In genomic region chr21:45447821-45448220, GRCh38 we compare ENCODE assay signal across 25 cellular contexts. TPM values are rescaled to one million over a fixed set of nuclear protein-coding genes. Genes with fewer than 3 reads are reported as not detected.
DNase-seq lines count a peak whose midpoint lies in the region; ATAC-seq and TF ChIP-seq lines count a peak whose summit lies in the region.
"Had no signal": no experiment of that assay in that cellular context is flagged by ENCODE, and none has a peak within 500 bp of the region (broad histone marks: within the 10 kb centered on the region; RNA-seq: fewer than 3 reads in every experiment).

No MANE protein-coding gene starts in this region.

- H3K9ac ChIP-seq in mammary epithelial cell (ENCODE audit: insufficient read depth, low read length): no peak overlapping the region

- dilution Hi-C loops in mammary epithelial cell (cut with HindIII; ENCODE audit: low sequenced_read_pairs): no loop called here

- H3K4me3 ChIP-seq in mammary epithelial cell (replicated peaks in 1 of 3; ENCODE audit: insufficient read depth in 1 of 3, low read depth in 2 of 3, low read length in 3 of 3): no peak overlapping the region
- H3K4me3 ChIP-seq: lung, pancreas, SJSA1, spleen, transverse colon had no signal

- no peaks in the 10 kb centered on the region for H3K27me3 ChIP-seq in mammary epithelial cell (ENCODE audit: insufficient read depth, low read length)
- H3K27me3 ChIP-seq: pancreas, SJSA1, transverse colon had no signal

- no peak for TF ChIP-seq EP300 in Ishikawa (IDR thresholded peaks at IDR 0.05; ENCODE audit: borderline replicate concordance)

- peak overlapping the region; percentile 9 for H3K4me2 ChIP-seq in mammary epithelial cell (ENCODE audit: insufficient read depth, low read depth, low read length)

- BruUV-seq in mammary epithelial cell (replicated peaks; lab: Mats Ljungman, UMichigan): no TSS peak

- no peaks in the 10 kb centered on the region for H3K36me3 ChIP-seq in mammary epithelial cell (ENCODE audit: insufficient read depth, low read length)
- H3K36me3 ChIP-seq: BE2C, pancreas, SJSA1, spleen, transverse colon had no signal

- in situ Hi-C loops in mammary epithelial cell (cut with MboI; ENCODE audit: low sequenced_read_pairs in 2 of 2): loop anchor here (10.0 kb wide), 2 partner anchors 153 to 303 kb away; no protein-coding TSS in a partner anchor

- no peak for TF ChIP-seq CTCF in mammary epithelial cell (conservative IDR thresholded peaks at IDR 0.05 in 1 of 2, IDR thresholded peaks at IDR 0.05 in 1 of 2; ENCODE audit: extremely low read depth in 1 of 2, insufficient read depth in 1 of 2, low read depth in 1 of 2, low read length in 2 of 2)

- no peak for ATAC-seq in HG03520 (IDR thresholded peaks at IDR 0.05; ENCODE audit: unreplicated experiment)
- ATAC-seq: pancreas, T-cell had no signal

- H3K4me1 ChIP-seq in mammary epithelial cell (ENCODE audit: insufficient read depth, low read length): peaks cover 30% of the 10 kb centered on the region
- H3K4me1 ChIP-seq: BE2C, pancreas, SJSA1, transverse colon had no signal

- intact Hi-C loops in mammary epithelial cell (cut with micrococcal nuclease): no loop called here

- no peak overlapping the region for H3K27ac ChIP-seq in mammary epithelial cell (ENCODE audit: insufficient read depth, low read depth, low read length)
- H3K27ac ChIP-seq: pancreas, SJSA1, spleen, transverse colon had no signal

- H4K20me1 ChIP-seq in mammary epithelial cell (ENCODE audit: insufficient read depth, low read length): no peaks in the 10 kb centered on the region

- peak; percentile 54 for DNase-seq in EH (ENCODE audit: low read depth)
- peak; percentile 79 for DNase-seq in mammary epithelial cell
- peak; percentile 60 for DNase-seq in kidney glomerular epithelial cell (lab: John Stamatoyannopoulos, UW)
- DNase-seq in midbrain (lab: John Stamatoyannopoulos, UW): no peak
- no peak for DNase-seq in stimulated activated CD4-positive, alpha-beta T cell treated with anti-CD3 and anti-CD28 coated beads, Interleukin-15, amount 100 ng/mL, for 24 hours
- DNase-seq in activated naive CD4-positive, alpha-beta T cell treated with Interleukin-2 at 50 U/mL for 16 hours: no peak
- DNase-seq: activated CD4-positive, alpha-beta memory T cell treated with anti-CD3 and anti-CD28 coated beads for 36 hours; activated CD8-positive, alpha-beta memory T cell treated with anti-CD3 and anti-CD28 coated beads, Interleukin-2, amount 50 U/mL, for 4 hours; activated naive CD4-positive, alpha-beta T cell treated with anti-CD3 and anti-CD28 coated beads, Interleukin-2, amount 50 U/mL, for 16 hours; anterior cingulate cortex; BE2C; endodermal cell; NCI-H1092 treated with DMSO at 0.1 percent for 48 hours; NCI-H1930; NCI-H526; nephron progenitor cell; pancreas; spleen; stimulated activated CD4-positive, alpha-beta T cell treated with anti-CD3 and anti-CD28 coated beads, Interleukin-2, amount 100 ng/mL, for 48 hours; T-cell; transverse colon had no signal

- TF ChIP-seq RAD21 in Ishikawa (IDR thresholded peaks at IDR 0.05; ENCODE audit: low read depth): no peak

- peaks cover 5% of the 10 kb centered on the region for H3K9me3 ChIP-seq in mammary epithelial cell (replicated peaks; ENCODE audit: insufficient read depth, low read length)
- H3K9me3 ChIP-seq: pancreas, transverse colon had no signal

- H3K79me2 ChIP-seq in mammary epithelial cell (ENCODE audit: insufficient read depth, low read length): peaks cover 26% of the 10 kb centered on the region

- 5% methylated on average over 7 of the region's 8 CpGs for WGBS in mammary epithelial cell (ENCODE audit: low coverage, missing lambda C conversion rate)

- CTCF ChIA-PET in mammary epithelial cell (lab: Charles Lee; ENCODE audit: low non-redundant PET): no interaction called here

- no peak overlapping the region for H2AFZ ChIP-seq in mammary epithelial cell (ENCODE audit: low read depth, low read length)

TF ChIP-seq in Ishikawa, 13 proteins besides CTCF, POLR2A, EP300 and RAD21:
- TF ChIP-seq EGR1 (IDR thresholded peaks at IDR 0.05) (peak; percentile 72), TEAD4 (IDR thresholded peaks at IDR 0.05) (no peak)

RNA-seq across cellular contexts. Expression of gene COL18A1, which starts 42.9 kb away (rescaled TPM):
- total RNA-seq in mammary epithelial cell: 10 to 100 TPM; 45.6 to 79.7 TPM
- 27.3 TPM for polyA plus RNA-seq in mammary epithelial cell
- 7.5 TPM for polyA minus RNA-seq in mammary epithelial cell

Comparison
In these comparisons a context has a peak if more than half of its experiments do, and no peak if none do; other contexts are left out.
1. DNase-seq: peak in EH (single experiment), mammary epithelial cell (single experiment) and kidney glomerular epithelial cell (single experiment); none in midbrain (single experiment), stimulated activated CD4-positive, alpha-beta T cell treated with anti-CD3 and anti-CD28 coated beads, Interleukin-15, amount 100 ng/mL, for 24 hours (single experiment) and activated naive CD4-positive, alpha-beta T cell treated with Interleukin-2 at 50 U/mL for 16 hours (single experiment).